In genomic region chr14:23364164-23364571, GRCh38 we compare ENCODE assay signal across 9 cellular contexts. TPM values are rescaled to one million over a fixed set of nuclear protein-coding genes. Genes with fewer than 3 reads are reported as not detected.
A peak's percentile ranks its signal among the peaks of the same experiment; 100 is the strongest.
DNase-seq lines count a peak whose midpoint lies in the region; ATAC-seq and TF ChIP-seq lines count a peak whose summit lies in the region.
"Had no signal": no experiment of that assay in that cellular context is flagged by ENCODE, and none has a peak within 500 bp of the region (broad histone marks: within the 10 kb centered on the region; RNA-seq: fewer than 3 reads in every experiment).

No MANE protein-coding gene starts in this region.

- intact Hi-C loops in psoas muscle (cut with DNase I) = no loop called here

- DNase-seq in DMS153 treated with DMSO at 0.1 percent for 48 hours (lab: John Stamatoyannopoulos, UW; ENCODE audit: unreplicated experiment) (peak; percentile 14), astrocyte of the hippocampus (ENCODE audit: low read depth, low spot score) (peak; percentile 38), hepatocyte (ENCODE audit: low spot score) (peak; percentile 42), psoas muscle (peak in 1 of 2 donors; percentile 43), DMS53 treated with DMSO at 0.1 percent for 48 hours (lab: John Stamatoyannopoulos, UW; ENCODE audit: unreplicated experiment) (no peak), Kasumi-1 (lab: John Stamatoyannopoulos, UW) (no peak)
- no peak for DNase-seq in CD8-positive, alpha-beta memory T cell
- DNase-seq in activated CD4-positive, alpha-beta T cell treated with anti-CD3 and anti-CD28 coated beads for 1 hour = no peak

- H3K4me1 Mint-ChIP-seq in CD8-positive, alpha-beta memory T cell = no peaks in the 10 kb centered on the region
- H3K4me1 Mint-ChIP-seq: activated naive CD4-positive, alpha-beta T cell treated with anti-CD3 and anti-CD28 coated beads, Interleukin-2, amount 50 U/mL, for 24 hours had no signal

- no peaks in the 10 kb centered on the region for H3K36me3 Mint-ChIP-seq in CD8-positive, alpha-beta memory T cell
- H3K36me3 Mint-ChIP-seq: activated naive CD4-positive, alpha-beta T cell treated with anti-CD3 and anti-CD28 coated beads, Interleukin-2, amount 50 U/mL, for 24 hours had no signal

- H3K4me1 ChIP-seq in hepatocyte (ENCODE audit: insufficient read depth) (peaks cover 14% of the 10 kb centered on the region), psoas muscle (no peaks in the 10 kb centered on the region)
- H3K4me1 ChIP-seq in CD8-positive, alpha-beta memory T cell (ENCODE audit: insufficient read depth, low read length) = no peaks in the 10 kb centered on the region

- POLR2A ChIA-PET in CD8-positive, alpha-beta memory T cell (lab: Charles Lee) = no interaction called here

- H3K27me3 Mint-ChIP-seq in CD8-positive, alpha-beta memory T cell = peaks cover 28 to 33% of the 10 kb centered on the region in 2 donors

- H3K36me3 ChIP-seq in hepatocyte (replicated peaks; ENCODE audit: insufficient read depth, low read depth) (no peaks in the 10 kb centered on the region), psoas muscle (ENCODE audit: insufficient read depth in 1 of 2, low read depth in 1 of 2) (no peaks in the 10 kb centered on the region)
- H3K36me3 ChIP-seq in CD8-positive, alpha-beta memory T cell (ENCODE audit: insufficient read depth, low read length) = no peaks in the 10 kb centered on the region

- H3K4me3 Mint-ChIP-seq in CD8-positive, alpha-beta memory T cell = no peak overlapping the region
- H3K4me3 Mint-ChIP-seq: activated naive CD4-positive, alpha-beta T cell treated with anti-CD3 and anti-CD28 coated beads, Interleukin-2, amount 50 U/mL, for 24 hours had no signal

- TF ChIP-seq CTCF in hepatocyte (IDR thresholded peaks at IDR 0.05; ENCODE audit: poor library complexity) (no peak), psoas muscle (IDR thresholded peaks at IDR 0.05) (no peak)

- CTCF ChIA-PET in CD8-positive, alpha-beta memory T cell (lab: Charles Lee) = no interaction called here

- H3K27ac ChIP-seq in hepatocyte = peak overlapping the region; percentile 99
- peak overlapping the region; percentile 61 for H3K27ac ChIP-seq in psoas muscle
- H3K27ac ChIP-seq in CD8-positive, alpha-beta memory T cell (ENCODE audit: low read depth, low read length) = no peak overlapping the region

- 29% methylated on average over 5 of the region's 5 CpGs for WGBS in hepatocyte (ENCODE audit: low lambda C conversion rate, missing lambda C conversion rate)
- 27 to 42% (median 31%) methylated on average over 5 of the region's 5 CpGs for WGBS in psoas muscle, 3 donors

- no peak overlapping the region for H2AFZ ChIP-seq in hepatocyte

- H4K20me1 ChIP-seq in hepatocyte (ENCODE audit: insufficient read depth, poor library complexity, severe bottlenecking) = peaks cover 14% of the 10 kb centered on the region

- H3K9me2 ChIP-seq in hepatocyte (replicated peaks; ENCODE audit: insufficient read depth) = no peaks in the 10 kb centered on the region

- H3K4me3 ChIP-seq in hepatocyte (peak overlapping the region; percentile 61), psoas muscle (peak overlapping the region; percentile 65)
- no peak overlapping the region for H3K4me3 ChIP-seq in CD8-positive, alpha-beta memory T cell (ENCODE audit: low read length)

- H3K27ac Mint-ChIP-seq in CD8-positive, alpha-beta memory T cell = no peak overlapping the region
- H3K27ac Mint-ChIP-seq: activated naive CD4-positive, alpha-beta T cell treated with anti-CD3 and anti-CD28 coated beads, Interleukin-2, amount 50 U/mL, for 24 hours had no signal

- H3K4me2 ChIP-seq in hepatocyte = peak overlapping the region; percentile 96

- peaks cover 45% of the 10 kb centered on the region for H3K79me2 ChIP-seq in hepatocyte

- H3K9me3 ChIP-seq in hepatocyte (ENCODE audit: low read depth) (no peaks in the 10 kb centered on the region), psoas muscle (no peaks in the 10 kb centered on the region)
- H3K9me3 ChIP-seq in CD8-positive, alpha-beta memory T cell (ENCODE audit: low read length) = no peaks in the 10 kb centered on the region

- H3K9me3 Mint-ChIP-seq in CD8-positive, alpha-beta memory T cell = peaks cover 0 to 2% (median 0%) of the 10 kb centered on the region in 5 donors
- H3K9me3 Mint-ChIP-seq: activated naive CD4-positive, alpha-beta T cell treated with anti-CD3 and anti-CD28 coated beads, Interleukin-2, amount 50 U/mL, for 24 hours had no signal

- ATAC-seq in psoas muscle = peak in 3 of 4 donors; percentile 20 to 46 (median 27)

- H3K27me3 ChIP-seq in hepatocyte = no peaks in the 10 kb centered on the region
- H3K27me3 ChIP-seq in psoas muscle (ENCODE audit: insufficient read depth in 3 of 3, low read length in 2 of 3) = peaks cover 0 to 33% (median 7%) of the 10 kb centered on the region in 3 donors
- peaks cover 12% of the 10 kb centered on the region for H3K27me3 ChIP-seq in CD8-positive, alpha-beta memory T cell (ENCODE audit: insufficient read depth, low read length, poor library complexity, severe bottlenecking)

RNA-seq across cellular contexts. Expression of gene EFS, which starts 0.8 kb away (rescaled TPM):
- total RNA-seq in hepatocyte (9.7 and 10.2 TPM in 2 replicates), psoas muscle (1 to 10 TPM in 3 of 4 donors, under 1 TPM in 1; 0.93 to 2.5 (median 1.4) TPM)
- polyA plus RNA-seq in hepatocyte (21.5 and 21.9 TPM in 2 replicates), psoas muscle (1 to 10 TPM in 2 of 3 donors, under 1 TPM in 1; 0.98 to 1.1 (median 1.1) TPM)
- not detected for total RNA-seq in CD8-positive, alpha-beta memory T cell
- not detected for polyA plus RNA-seq in CD8-positive, alpha-beta memory T cell

RNA-seq across cellular contexts. Expression of gene IL25, which starts 8.4 kb away (rescaled TPM):
- total RNA-seq in hepatocyte = not detected in 2 replicates
- not detected in 2 replicates for polyA plus RNA-seq in hepatocyte
- not detected for total RNA-seq in psoas muscle
- under 1 TPM in 1 of 3 donors, not detected in 2; 0.01 TPM for polyA plus RNA-seq in psoas muscle
- not detected for total RNA-seq in CD8-positive, alpha-beta memory T cell
- not detected for polyA plus RNA-seq in CD8-positive, alpha-beta memory T cell

RNA-seq across cellular contexts. Expression of gene SLC22A17, which starts 11.5 kb away (rescaled TPM):
- total RNA-seq in hepatocyte = 31.9 and 44.4 TPM in 2 replicates
- polyA plus RNA-seq in hepatocyte = 62.9 and 79.2 TPM in 2 replicates
- 1 to 10 TPM in 3 of 4 donors, under 1 TPM in 1; 0.95 to 6.3 (median 1.8) TPM for total RNA-seq in psoas muscle
- 1 to 10 TPM; 1.1 to 1.4 (median 1.2) TPM for polyA plus RNA-seq in psoas muscle
- total RNA-seq in CD8-positive, alpha-beta memory T cell = 1 to 10 TPM; 2.6 to 2.8 TPM
- 1.6 TPM for polyA plus RNA-seq in CD8-positive, alpha-beta memory T cell

RNA-seq across cellular contexts. Expression of gene CMTM5, which starts 12.7 kb away (rescaled TPM):
- total RNA-seq in hepatocyte (not detected in 2 replicates), psoas muscle (not detected)
- polyA plus RNA-seq in hepatocyte (0.23 and 0.28 TPM in 2 replicates), psoas muscle (under 1 TPM; 0.20 to 0.63 (median 0.32) TPM)
- not detected for total RNA-seq in CD8-positive, alpha-beta memory T cell
- not detected for polyA plus RNA-seq in CD8-positive, alpha-beta memory T cell

RNA-seq across cellular contexts. Expression of gene PABPN1, which starts 42.9 kb away (rescaled TPM):
- 94.1 and 116 TPM in 2 replicates for total RNA-seq in hepatocyte
- 213 and 245 TPM in 2 replicates for polyA plus RNA-seq in hepatocyte
- total RNA-seq in psoas muscle = 10 to 100 TPM; 65.2 to 84.0 (median 79.6) TPM
- polyA plus RNA-seq in psoas muscle = 100 to 1,000 TPM in 2 of 3 donors, 10 to 100 TPM in 1; 73.6 to 104 (median 102) TPM
- 100 to 1,000 TPM; 308 TPM for total RNA-seq in CD8-positive, alpha-beta memory T cell
- polyA plus RNA-seq in CD8-positive, alpha-beta memory T cell = 125 TPM

Comparison
In these comparisons a context has a peak if more than half of its experiments do, and no peak if none do; other contexts are left out.
1. DNase-seq: peak in DMS153 treated with DMSO at 0.1 percent for 48 hours (single experiment), astrocyte of the hippocampus (single experiment) and hepatocyte (single experiment); none in DMS53 treated with DMSO at 0.1 percent for 48 hours (single experiment), Kasumi-1 (0 of 2), CD8-positive, alpha-beta memory T cell (0 of 5) and activated CD4-positive, alpha-beta T cell treated with anti-CD3 and anti-CD28 coated beads for 1 hour (single experiment).